Comparison of ENCODE assay signal across 1 cellular context in the genomic region with DNA sequence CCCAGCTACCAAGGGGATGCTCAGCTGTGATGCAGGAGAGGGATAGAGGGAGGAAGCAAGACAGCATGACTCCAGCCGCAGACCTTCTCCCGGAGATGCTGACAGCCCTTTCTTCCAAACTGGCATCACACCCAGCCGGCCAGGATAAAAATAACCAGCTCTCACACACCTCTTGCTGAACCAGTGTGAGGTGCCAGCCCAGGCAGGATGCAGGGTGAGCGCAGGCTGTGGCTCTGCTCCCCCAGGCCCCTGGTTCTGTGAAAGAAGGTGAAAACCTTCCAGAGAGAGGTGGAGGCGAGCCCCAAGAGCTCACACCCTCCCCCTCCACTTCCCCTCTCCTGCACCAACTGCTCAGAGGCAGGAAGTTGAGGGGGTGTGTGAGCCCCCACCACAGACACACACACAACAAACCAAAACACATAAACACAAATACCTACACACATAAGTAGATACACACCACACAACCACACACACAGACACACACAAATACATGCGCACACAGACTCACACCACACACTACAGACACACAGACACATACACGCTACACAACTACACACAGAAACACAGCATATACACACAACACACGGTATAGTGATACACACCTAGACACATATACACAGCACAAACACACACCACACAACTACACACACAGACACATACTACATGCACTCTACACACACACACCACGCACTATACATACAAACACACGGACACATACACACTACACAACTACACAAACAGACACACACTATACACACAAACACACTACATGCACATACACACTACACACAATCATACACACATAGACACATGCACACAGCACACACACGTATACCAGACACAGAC.
A peak's percentile ranks its signal among the peaks of the same experiment; 100 is the strongest.
TF ChIP-seq lines count a peak whose summit lies in the region.

No MANE protein-coding gene starts in this region.

TF ChIP-seq in K562, 482 proteins besides CTCF, POLR2A, EP300 and RAD21 (continued from another document):
- TF ChIP-seq, protein P1, sequence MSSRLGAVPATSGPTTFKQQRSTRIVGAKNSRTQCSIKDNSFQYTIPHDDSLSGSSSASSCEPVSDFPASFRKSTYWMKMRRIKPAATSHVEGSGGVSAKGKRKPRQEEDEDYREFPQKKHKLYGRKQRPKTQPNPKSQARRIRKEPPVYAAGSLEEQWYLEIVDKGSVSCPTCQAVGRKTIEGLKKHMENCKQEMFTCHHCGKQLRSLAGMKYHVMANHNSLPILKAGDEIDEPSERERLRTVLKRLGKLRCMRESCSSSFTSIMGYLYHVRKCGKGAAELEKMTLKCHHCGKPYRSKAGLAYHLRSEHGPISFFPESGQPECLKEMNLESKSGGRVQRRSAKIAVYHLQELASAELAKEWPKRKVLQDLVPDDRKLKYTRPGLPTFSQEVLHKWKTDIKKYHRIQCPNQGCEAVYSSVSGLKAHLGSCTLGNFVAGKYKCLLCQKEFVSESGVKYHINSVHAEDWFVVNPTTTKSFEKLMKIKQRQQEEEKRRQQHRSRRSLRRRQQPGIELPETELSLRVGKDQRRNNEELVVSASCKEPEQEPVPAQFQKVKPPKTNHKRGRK (tag; IDR thresholded peaks at IDR 0.05), result no peak
- TF ChIP-seq, protein P2, sequence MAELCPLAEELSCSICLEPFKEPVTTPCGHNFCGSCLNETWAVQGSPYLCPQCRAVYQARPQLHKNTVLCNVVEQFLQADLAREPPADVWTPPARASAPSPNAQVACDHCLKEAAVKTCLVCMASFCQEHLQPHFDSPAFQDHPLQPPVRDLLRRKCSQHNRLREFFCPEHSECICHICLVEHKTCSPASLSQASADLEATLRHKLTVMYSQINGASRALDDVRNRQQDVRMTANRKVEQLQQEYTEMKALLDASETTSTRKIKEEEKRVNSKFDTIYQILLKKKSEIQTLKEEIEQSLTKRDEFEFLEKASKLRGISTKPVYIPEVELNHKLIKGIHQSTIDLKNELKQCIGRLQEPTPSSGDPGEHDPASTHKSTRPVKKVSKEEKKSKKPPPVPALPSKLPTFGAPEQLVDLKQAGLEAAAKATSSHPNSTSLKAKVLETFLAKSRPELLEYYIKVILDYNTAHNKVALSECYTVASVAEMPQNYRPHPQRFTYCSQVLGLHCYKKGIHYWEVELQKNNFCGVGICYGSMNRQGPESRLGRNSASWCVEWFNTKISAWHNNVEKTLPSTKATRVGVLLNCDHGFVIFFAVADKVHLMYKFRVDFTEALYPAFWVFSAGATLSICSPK (IDR thresholded peaks at IDR 0.05; ENCODE audit: borderline replicate concordance), result no peak
- TF ChIP-seq, protein P3, sequence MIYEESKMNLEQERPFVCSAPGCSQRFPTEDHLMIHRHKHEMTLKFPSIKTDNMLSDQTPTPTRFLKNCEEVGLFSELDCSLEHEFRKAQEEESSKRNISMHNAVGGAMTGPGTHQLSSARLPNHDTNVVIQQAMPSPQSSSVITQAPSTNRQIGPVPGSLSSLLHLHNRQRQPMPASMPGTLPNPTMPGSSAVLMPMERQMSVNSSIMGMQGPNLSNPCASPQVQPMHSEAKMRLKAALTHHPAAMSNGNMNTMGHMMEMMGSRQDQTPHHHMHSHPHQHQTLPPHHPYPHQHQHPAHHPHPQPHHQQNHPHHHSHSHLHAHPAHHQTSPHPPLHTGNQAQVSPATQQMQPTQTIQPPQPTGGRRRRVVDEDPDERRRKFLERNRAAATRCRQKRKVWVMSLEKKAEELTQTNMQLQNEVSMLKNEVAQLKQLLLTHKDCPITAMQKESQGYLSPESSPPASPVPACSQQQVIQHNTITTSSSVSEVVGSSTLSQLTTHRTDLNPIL (CRISPR knock-in tag; IDR thresholded peaks at IDR 0.05), result no peak
- TF ChIP-seq, protein P4, sequence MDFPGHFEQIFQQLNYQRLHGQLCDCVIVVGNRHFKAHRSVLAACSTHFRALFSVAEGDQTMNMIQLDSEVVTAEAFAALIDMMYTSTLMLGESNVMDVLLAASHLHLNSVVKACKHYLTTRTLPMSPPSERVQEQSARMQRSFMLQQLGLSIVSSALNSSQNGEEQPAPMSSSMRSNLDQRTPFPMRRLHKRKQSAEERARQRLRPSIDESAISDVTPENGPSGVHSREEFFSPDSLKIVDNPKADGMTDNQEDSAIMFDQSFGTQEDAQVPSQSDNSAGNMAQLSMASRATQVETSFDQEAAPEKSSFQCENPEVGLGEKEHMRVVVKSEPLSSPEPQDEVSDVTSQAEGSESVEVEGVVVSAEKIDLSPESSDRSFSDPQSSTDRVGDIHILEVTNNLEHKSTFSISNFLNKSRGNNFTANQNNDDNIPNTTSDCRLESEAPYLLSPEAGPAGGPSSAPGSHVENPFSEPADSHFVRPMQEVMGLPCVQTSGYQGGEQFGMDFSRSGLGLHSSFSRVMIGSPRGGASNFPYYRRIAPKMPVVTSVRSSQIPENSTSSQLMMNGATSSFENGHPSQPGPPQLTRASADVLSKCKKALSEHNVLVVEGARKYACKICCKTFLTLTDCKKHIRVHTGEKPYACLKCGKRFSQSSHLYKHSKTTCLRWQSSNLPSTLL (IDR thresholded peaks at IDR 0.05), result peak; percentile 46; the same call in 1 of the 2 replicates
- TF ChIP-seq HDAC2 (IDR thresholded peaks at IDR 0.05) (no peak), ZNF551 (CRISPR knock-in tag; IDR thresholded peaks at IDR 0.05) (no peak), U2AF1 (optimal IDR thresholded peaks at IDR 0.05; ENCODE audit: low read depth, low read length) (no peak), CBX5 (IDR thresholded peaks at IDR 0.05; ENCODE audit: borderline replicate concordance, low read depth) (no peak), ZKSCAN3 (CRISPR knock-in tag; IDR thresholded peaks at IDR 0.05) (no peak), KDM5B (IDR thresholded peaks at IDR 0.05; ENCODE audit: insufficient replicate concordance, low read depth, low read length) (no peak), TFAM (CRISPR knock-in tag; conservative IDR thresholded peaks at IDR 0.05) (no peak), ZNF212 (CRISPR knock-in tag; IDR thresholded peaks at IDR 0.05) (no peak)
